ENCODE assay signal across 8 cellular contexts in the genomic region with DNA sequence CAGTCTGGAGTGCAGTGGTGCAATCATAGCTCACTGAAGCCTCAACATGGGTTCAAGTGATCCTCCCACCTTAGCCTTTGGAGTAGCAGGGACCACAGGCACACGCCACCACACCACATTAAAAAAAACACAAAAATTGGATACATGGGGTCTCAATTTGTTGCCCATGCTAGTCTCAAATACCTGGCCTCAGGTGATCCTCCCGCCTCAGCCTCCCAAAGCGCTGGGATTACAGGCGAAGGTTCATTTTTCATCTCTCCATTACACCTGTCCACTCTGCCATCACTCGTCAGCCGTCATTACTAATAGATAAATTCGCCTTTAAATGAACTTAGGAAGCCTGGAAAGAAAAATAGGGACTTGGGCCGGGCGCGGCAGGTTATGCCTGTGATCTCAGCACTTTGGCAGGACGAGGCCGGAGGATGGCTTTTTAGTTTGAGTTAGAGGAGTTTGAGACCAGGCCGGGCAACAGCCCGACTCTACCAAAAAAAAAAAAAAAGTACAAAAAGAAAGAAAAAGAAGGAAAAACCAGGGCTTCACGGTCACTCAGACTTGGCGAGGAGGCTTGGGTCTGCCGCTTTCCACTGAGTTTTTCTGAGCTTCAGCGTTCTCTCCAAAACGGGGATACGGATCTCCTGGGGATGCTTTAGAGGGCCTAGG. TPM values are rescaled to one million over a fixed set of nuclear protein-coding genes. Genes with fewer than 3 reads are reported as not detected.
DNase-seq lines count a peak whose midpoint lies in the region; TF ChIP-seq lines count a peak whose summit lies in the region.

No MANE protein-coding gene starts in this region.

- no peak for TF ChIP-seq RAD21 in neural cell (conservative IDR thresholded peaks at IDR 0.05)

- H3K36me3 ChIP-seq in ES-I3 (ENCODE audit: insufficient read depth, low read length) (no peaks in the 10 kb centered on the region), neural cell (ENCODE audit: insufficient read depth, low read length) (no peaks in the 10 kb centered on the region)

- no peak for TF ChIP-seq EP300 in neural cell (conservative IDR thresholded peaks at IDR 0.05; ENCODE audit: poor library complexity, severe bottlenecking)

- H3K27ac ChIP-seq in neural cell (ENCODE audit: low read length) = peak overlapping the region; percentile 98

- H3K9ac ChIP-seq in ES-I3 (ENCODE audit: low read depth, low read length) (peak overlapping the region; percentile 99), neural cell (ENCODE audit: low read length) (peak overlapping the region; percentile 97)

- no peaks in the 10 kb centered on the region for H4K20me1 ChIP-seq in neural cell (ENCODE audit: insufficient read depth)

- H3K9me2 ChIP-seq in neural cell (ENCODE audit: insufficient read depth, low read length) = no peaks in the 10 kb centered on the region

- DNase-seq in RKO (ENCODE audit: low spot score) (peak; percentile 36), epithelial cell of proximal tubule (ENCODE audit: low read depth) (no peak), germinal center (ENCODE audit: low spot score) (no peak), NCI-H128 (lab: John Stamatoyannopoulos, UW; ENCODE audit: unreplicated experiment) (no peak), CD1c-positive myeloid dendritic cell (ENCODE audit: extremely low spot score) (no peak)
- DNase-seq in stimulated activated CD4-positive, alpha-beta T cell treated with anti-CD3 and anti-CD28 coated beads, Interleukin-2, amount 100 ng/mL, for 24 hours = no peak

- peaks cover 46% of the 10 kb centered on the region for H3K79me2 ChIP-seq in neural cell (replicated peaks; ENCODE audit: insufficient read depth, low read length)

- H3K9me3 ChIP-seq in ES-I3 (ENCODE audit: control insufficient read depth, insufficient read depth, low read length) (no peaks in the 10 kb centered on the region), neural cell (ENCODE audit: low read length) (no peaks in the 10 kb centered on the region)

- peak overlapping the region; percentile 69 for H2AFZ ChIP-seq in neural cell (ENCODE audit: low read depth, low read length)

- no peaks in the 10 kb centered on the region for H3F3A ChIP-seq in neural cell (ENCODE audit: insufficient read depth, low read length, poor library complexity, severe bottlenecking)

- peak overlapping the region; percentile 65 for H3K4me2 ChIP-seq in neural cell (ENCODE audit: low read length)

- TF ChIP-seq CTCF in epithelial cell of proximal tubule (conservative IDR thresholded peaks at IDR 0.05; ENCODE audit: low read depth, low read length) = no peak
- TF ChIP-seq CTCF in neural cell (IDR thresholded peaks at IDR 0.05; ENCODE audit: poor library complexity, severe bottlenecking) = no peak

- H3K4me1 ChIP-seq in ES-I3 (ENCODE audit: insufficient read depth, low read length) = peaks cover 2% of the 10 kb centered on the region; the same call in 1 of the 2 replicates

- no peaks in the 10 kb centered on the region for H3K27me3 ChIP-seq in neural cell (ENCODE audit: insufficient read depth, low read depth, low read length)

- H3K4me3 ChIP-seq in epithelial cell of proximal tubule (ENCODE audit: low read depth, low read length) (peak overlapping the region; percentile 100), neural cell (ENCODE audit: low read length) (peak overlapping the region; percentile 92)

TF ChIP-seq in neural cell, 6 proteins besides CTCF, POLR2A, EP300 and RAD21:
- TF ChIP-seq EZH2 (IDR thresholded peaks at IDR 0.05; ENCODE audit: borderline replicate concordance, insufficient read depth, low read length, poor library complexity, severe bottlenecking) (no peak), SMC3 (conservative IDR thresholded peaks at IDR 0.05; ENCODE audit: poor library complexity) (no peak), MXI1 (conservative IDR thresholded peaks at IDR 0.05; ENCODE audit: poor library complexity, severe bottlenecking) (no peak), REST (IDR thresholded peaks at IDR 0.05; ENCODE audit: borderline replicate concordance) (no peak), POLR2AphosphoS5 (IDR thresholded peaks at IDR 0.05) (no peak), TAF1 (IDR thresholded peaks at IDR 0.05; ENCODE audit: low read depth) (no peak)

RNA-seq across cellular contexts. Expression of gene SUPT5H, which starts 0.7 kb away (rescaled TPM):
- 115 and 126 TPM in 2 replicates for total RNA-seq in epithelial cell of proximal tubule
- 90.7 and 92.5 TPM in 2 replicates for polyA plus RNA-seq in neural cell
- 78.2 and 107 TPM in 2 replicates for polyA minus RNA-seq in neural cell

RNA-seq across cellular contexts. Expression of gene RPS16, which starts 9.0 kb away (rescaled TPM):
- 2,362 and 2,974 TPM in 2 replicates for total RNA-seq in epithelial cell of proximal tubule
- 22.6 and 31.0 TPM in 2 replicates for polyA plus RNA-seq in neural cell
- 24.6 and 24.7 TPM in 2 replicates for polyA minus RNA-seq in neural cell

RNA-seq across cellular contexts. Expression of gene PLEKHG2, which starts 32.3 kb away (rescaled TPM):
- total RNA-seq in epithelial cell of proximal tubule = 17.7 and 22.3 TPM in 2 replicates
- polyA plus RNA-seq in neural cell = 14.3 and 23.2 TPM in 2 replicates
- polyA minus RNA-seq in neural cell = 52.1 and 58.4 TPM in 2 replicates

RNA-seq across cellular contexts. Expression of gene TIMM50, which starts 35.9 kb away (rescaled TPM):
- 98.1 and 146 TPM in 2 replicates for total RNA-seq in epithelial cell of proximal tubule
- polyA plus RNA-seq in neural cell = 64.1 and 66.2 TPM in 2 replicates
- polyA minus RNA-seq in neural cell = 42.0 and 47.0 TPM in 2 replicates

RNA-seq across cellular contexts. Expression of gene ZFP36, which starts 38.1 kb away (rescaled TPM):
- 9.7 and 10.0 TPM in 2 replicates for total RNA-seq in epithelial cell of proximal tubule
- polyA plus RNA-seq in neural cell = 0.34 TPM in 1 of 2 replicates, not detected in the other
- 0.24 and 0.35 TPM in 2 replicates for polyA minus RNA-seq in neural cell
